ENCODE assay signal across 26 cellular contexts in the genomic region with DNA sequence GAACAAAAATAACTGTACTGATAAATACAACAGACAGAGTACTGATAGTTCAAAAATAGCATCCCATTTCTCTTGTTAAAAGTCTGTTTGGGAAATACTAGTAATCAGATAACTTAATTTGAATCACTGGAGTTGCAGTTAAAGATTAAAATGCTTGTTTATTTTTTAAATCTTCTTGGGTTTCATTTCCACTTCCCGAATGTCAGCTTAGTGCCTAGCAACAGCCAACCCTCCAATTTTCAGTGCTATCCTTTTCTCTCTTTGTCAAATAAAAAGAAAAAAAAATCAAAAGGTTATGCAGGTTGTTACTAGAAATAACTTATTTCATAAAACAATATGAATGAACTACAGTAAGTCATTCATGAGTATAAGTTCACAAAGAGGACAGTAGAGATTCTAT.
A peak's percentile ranks its signal among the peaks of the same experiment; 100 is the strongest.
DNase-seq lines count a peak whose midpoint lies in the region; ATAC-seq, FAIRE-seq and TF ChIP-seq lines count a peak whose summit lies in the region.
"Had no signal": no experiment of that assay in that cellular context is flagged by ENCODE, and none has a peak within 500 bp of the region (broad histone marks: within the 10 kb centered on the region; RNA-seq: fewer than 3 reads in every experiment).

No MANE protein-coding gene starts in this region.

- no peak overlapping the region for H3K27ac Mint-ChIP-seq in activated T-helper 1 cell treated with anti-CD3 and anti-CD28 coated beads, Interleukin-12 subunit alpha, Interleukin-12 subunit beta, Interleukin-2, Interleukin-4 antibody, amounts not matched to agents 30 ng/mL and 10 ng/mL and 1 ng/mL, durations not matched to agents 14 hours and 24 hours and 36 hours

- RAD21 ChIA-PET in GM12878 (lab: Charles Lee; ENCODE audit: unreplicated experiment) = no interaction called here

- FAIRE-seq in GM12878 (lab: Jason Lieb, UNC) = no peak
- FAIRE-seq: GM12891, H1 had no signal

- H3K9me3 ChIP-seq in SK-N-SH (no peaks in the 10 kb centered on the region), GM12878 (replicated peaks; ENCODE audit: control insufficient read depth, insufficient read depth, low read length) (no peaks in the 10 kb centered on the region), smooth muscle cell (replicated peaks; ENCODE audit: low read depth) (no peaks in the 10 kb centered on the region)

- intact Hi-C loops in GM12878 (cut with micrococcal nuclease; ENCODE audit: unreplicated experiment) = no loop called here
- intact Hi-C loops in activated T-helper 1 cell treated with anti-CD3 and anti-CD28 coated beads, Interleukin-12 subunit alpha, Interleukin-12 subunit beta, Interleukin-2, Interleukin-4 antibody, amounts not matched to agents 30 ng/mL and 10 ng/mL and 1 ng/mL, durations not matched to agents 14 hours and 24 hours and 36 hours (cut with micrococcal nuclease) = no loop called here

- no peaks in the 10 kb centered on the region for H4K20me1 ChIP-seq in SK-N-SH (ENCODE audit: insufficient read depth)
- no peaks in the 10 kb centered on the region for H4K20me1 ChIP-seq in GM12878 (ENCODE audit: control insufficient read depth, insufficient read depth)
- no peaks in the 10 kb centered on the region for H4K20me1 ChIP-seq in smooth muscle cell (ENCODE audit: low read depth)
- H4K20me1 ChIP-seq: BLaER1 treated with 17β-estradiol and CSF1 and Interleukin-3, amounts not matched to agents 10 nM and 100 nM had no signal

- H3K9me2 ChIP-seq in SK-N-SH = no peaks in the 10 kb centered on the region

- no TSS peak for BruUV-seq in GM12878 (replicated peaks; lab: Mats Ljungman, UMichigan)

- H3K79me2 ChIP-seq in SK-N-SH (ENCODE audit: insufficient read depth) (no peaks in the 10 kb centered on the region), GM12878 (ENCODE audit: control insufficient read depth, insufficient read depth, low read length) (no peaks in the 10 kb centered on the region), smooth muscle cell (ENCODE audit: low read depth) (no peaks in the 10 kb centered on the region)

- H3K9ac ChIP-seq in SK-N-SH (no peak overlapping the region), GM12878 (ENCODE audit: control insufficient read depth, insufficient read depth, low read length) (no peak overlapping the region), smooth muscle cell (ENCODE audit: low read depth) (no peak overlapping the region)
- H3K9ac ChIP-seq: BLaER1 treated with 17β-estradiol and CSF1 and Interleukin-3, amounts not matched to agents 10 nM and 100 nM had no signal

- CTCF ChIA-PET in SK-N-SH (lab: Yijun Ruan, JAX) (no interaction called here), GM12878 (lab: Yijun Ruan, JAX) (interaction anchor here (0.6 to 1.1 kb wide), 2 partner anchors 15 to 506 kb away, joined by 3 read pairs; no protein-coding TSS in a partner anchor)

- H3K4me3 ChIP-seq in SK-N-SH (ENCODE audit: low read depth in 2 of 2, low read length in 1 of 2) (no peak overlapping the region), GM12878 (no peak overlapping the region), smooth muscle cell (no peak overlapping the region)
- H3K4me3 ChIP-seq: BLaER1 treated with 17β-estradiol and CSF1 and Interleukin-3, amounts not matched to agents 10 nM and 100 nM had no signal

- DNase-seq in SK-N-SH (no peak), GM12878 (ENCODE audit: low read depth, low spot score) (no peak), smooth muscle cell (lab: John Stamatoyannopoulos, UW; ENCODE audit: unreplicated experiment) (no peak), SW480 (ENCODE audit: low spot score) (no peak), SIG-M5 (lab: John Stamatoyannopoulos, UW) (no peak)
- DNase-seq in activated T-helper 1 cell treated with anti-CD3 and anti-CD28 coated beads, Interleukin-12 subunit alpha, Interleukin-12 subunit beta, Interleukin-2, Interleukin-4 antibody, amounts not matched to agents 30 ng/mL and 10 ng/mL and 1 ng/mL, durations not matched to agents 14 hours and 24 hours and 36 hours (ENCODE audit: low spot score) = no peak
- DNase-seq: Caco-2; CD4-positive, alpha-beta memory T cell; DMS 273 treated with DMSO at 0.1 percent for 48 hours; DMS79 treated with DMSO at 0.1 percent for 48 hours; Karpas-422; MV-4-11; NCI-H1105 treated with DMSO at 0.1 percent for 48 hours; NCI-H2081; NCI-H2171; NCI-H345; NCI-H524; NCI-H774; Right ventricle myocardium superior had no signal

- H3K36me3 ChIP-seq in SK-N-SH (replicated peaks in 1 of 2; ENCODE audit: control insufficient read depth in 1 of 2, insufficient read depth in 2 of 2, low read length in 1 of 2) (no peaks in the 10 kb centered on the region), GM12878 (ENCODE audit: control insufficient read depth in 2 of 2, insufficient read depth in 2 of 2, low read length in 1 of 2) (no peaks in the 10 kb centered on the region), smooth muscle cell (ENCODE audit: low read depth) (no peaks in the 10 kb centered on the region)
- H3K36me3 ChIP-seq: BLaER1 treated with 17β-estradiol and CSF1 and Interleukin-3, amounts not matched to agents 10 nM and 100 nM had no signal

- SMC1A ChIA-PET in GM12878 (lab: Charles Lee; ENCODE audit: uncharacterized antibody, unreplicated experiment) = interaction anchor here (0.9 to 1.1 kb wide), 3 partner anchors 8 to 336 kb away, joined by 3 to 4 read pairs (median 3); no protein-coding TSS in a partner anchor

- TF ChIP-seq EP300 in SK-N-SH (IDR thresholded peaks at IDR 0.05; ENCODE audit: borderline replicate concordance in 1 of 2, low read depth in 1 of 2, low read length in 1 of 2) (no peak), GM12878 (IDR thresholded peaks at IDR 0.05; ENCODE audit: borderline replicate concordance in 1 of 2, control insufficient read depth in 1 of 2, low read depth in 2 of 2, low read length in 2 of 2) (no peak)

- no peak overlapping the region; the same call in 1 of the 2 replicates for H2AFZ ChIP-seq in SK-N-SH (ENCODE audit: low read depth)
- no peak overlapping the region for H2AFZ ChIP-seq in GM12878 (ENCODE audit: control insufficient read depth, low read depth, low read length)
- peak overlapping the region; percentile 16 for H2AFZ ChIP-seq in smooth muscle cell (ENCODE audit: low read depth)

- H3K4me1 ChIP-seq in SK-N-SH (ENCODE audit: control insufficient read depth in 1 of 2, insufficient read depth in 2 of 2, low read depth in 1 of 2, low read length in 1 of 2) (peaks cover 0 to 3% of the 10 kb centered on the region in 2 experiments; a peak in 1 of 4 replicates), GM12878 (ENCODE audit: control insufficient read depth, insufficient read depth, low read length) (no peaks in the 10 kb centered on the region; the same call in 1 of the 2 replicates), smooth muscle cell (ENCODE audit: low read depth) (no peaks in the 10 kb centered on the region)

- H3K4me2 ChIP-seq in SK-N-SH (no peak overlapping the region), GM12878 (ENCODE audit: control insufficient read depth, insufficient read depth) (no peak overlapping the region), smooth muscle cell (peak overlapping the region; percentile 11)
- H3K4me2 ChIP-seq: BLaER1 treated with 17β-estradiol and CSF1 and Interleukin-3, amounts not matched to agents 10 nM and 100 nM had no signal

- no peaks in the 10 kb centered on the region for H3K36me3 Mint-ChIP-seq in activated T-helper 1 cell treated with anti-CD3 and anti-CD28 coated beads, Interleukin-12 subunit alpha, Interleukin-12 subunit beta, Interleukin-2, Interleukin-4 antibody, amounts not matched to agents 30 ng/mL and 10 ng/mL and 1 ng/mL, durations not matched to agents 14 hours and 24 hours and 36 hours (ENCODE audit: low read depth)
- H3K36me3 Mint-ChIP-seq: CD4-positive, alpha-beta memory T cell had no signal

- POLR2A ChIA-PET in SK-N-SH (lab: Yijun Ruan, JAX) = no interaction called here
- POLR2A ChIA-PET in GM12878 (lab: Charles Lee) = no interaction called here

- no peak for TF ChIP-seq CTCF in SK-N-SH (IDR thresholded peaks at IDR 0.05)
- TF ChIP-seq CTCF in GM12878 (IDR thresholded peaks at IDR 0.05 in 2 of 3, conservative IDR thresholded peaks at IDR 0.05 in 1 of 3; ENCODE audit: control insufficient read depth in 2 of 3, extremely low read depth in 1 of 3, insufficient read depth in 1 of 3, low read depth in 3 of 3, low read length in 3 of 3) = no peak
- no peak for TF ChIP-seq CTCF in smooth muscle cell (IDR thresholded peaks at IDR 0.05; ENCODE audit: borderline replicate concordance, insufficient read depth, poor library complexity, severe bottlenecking)

- no peaks in the 10 kb centered on the region for H3F3A ChIP-seq in SK-N-SH (replicated peaks; ENCODE audit: insufficient read depth)
- no peaks in the 10 kb centered on the region for H3F3A ChIP-seq in smooth muscle cell (ENCODE audit: low read depth)

- H3K4me1 Mint-ChIP-seq in activated T-helper 1 cell treated with anti-CD3 and anti-CD28 coated beads, Interleukin-12 subunit alpha, Interleukin-12 subunit beta, Interleukin-2, Interleukin-4 antibody, amounts not matched to agents 30 ng/mL and 10 ng/mL and 1 ng/mL, durations not matched to agents 14 hours and 24 hours and 36 hours (ENCODE audit: low read depth) = peaks cover 16% of the 10 kb centered on the region

- in situ Hi-C loops in GM12878 (cut with MboI) = no loop called here

- no peaks in the 10 kb centered on the region for H3K27me3 Mint-ChIP-seq in activated T-helper 1 cell treated with anti-CD3 and anti-CD28 coated beads, Interleukin-12 subunit alpha, Interleukin-12 subunit beta, Interleukin-2, Interleukin-4 antibody, amounts not matched to agents 30 ng/mL and 10 ng/mL and 1 ng/mL, durations not matched to agents 14 hours and 24 hours and 36 hours (ENCODE audit: insufficient read depth)

- peaks cover 24% of the 10 kb centered on the region for H3K9me3 Mint-ChIP-seq in activated T-helper 1 cell treated with anti-CD3 and anti-CD28 coated beads, Interleukin-12 subunit alpha, Interleukin-12 subunit beta, Interleukin-2, Interleukin-4 antibody, amounts not matched to agents 30 ng/mL and 10 ng/mL and 1 ng/mL, durations not matched to agents 14 hours and 24 hours and 36 hours

- H3K27ac ChIP-seq in SK-N-SH (ENCODE audit: low read depth in 2 of 2, low read length in 1 of 2) = no peak overlapping the region
- no peak overlapping the region for H3K27ac ChIP-seq in GM12878 (ENCODE audit: control insufficient read depth, insufficient read depth)
- no peak overlapping the region for H3K27ac ChIP-seq in smooth muscle cell (ENCODE audit: low read depth)
- H3K27ac ChIP-seq: 22Rv1; BLaER1 treated with 17β-estradiol and CSF1 and Interleukin-3, amounts not matched to agents 10 nM and 100 nM had no signal

- ATAC-seq in SK-N-SH treated with all-trans-retinoic acid at 6 μM for 48 hours (no peak), HG03342 (IDR thresholded peaks at IDR 0.05; ENCODE audit: unreplicated experiment) (peak; percentile 47), GM12878 (peak; percentile 28; the same call in 1 of the 3 replicates)
- ATAC-seq: HCT116 had no signal

- no peak overlapping the region for H3K4me3 Mint-ChIP-seq in activated T-helper 1 cell treated with anti-CD3 and anti-CD28 coated beads, Interleukin-12 subunit alpha, Interleukin-12 subunit beta, Interleukin-2, Interleukin-4 antibody, amounts not matched to agents 30 ng/mL and 10 ng/mL and 1 ng/mL, durations not matched to agents 14 hours and 24 hours and 36 hours
- H3K4me3 Mint-ChIP-seq: CD4-positive, alpha-beta memory T cell had no signal

- TF ChIP-seq POLR2A in GM12878 (IDR thresholded peaks at IDR 0.05; ENCODE audit: low read depth, low read length) = no peak

- no peaks in the 10 kb centered on the region for H3K27me3 ChIP-seq in SK-N-SH (ENCODE audit: insufficient read depth)
- no peaks in the 10 kb centered on the region for H3K27me3 ChIP-seq in GM12878 (replicated peaks in 1 of 2; ENCODE audit: control insufficient read depth in 2 of 2, insufficient read depth in 2 of 2, low read length in 1 of 2)
- H3K27me3 ChIP-seq in smooth muscle cell (ENCODE audit: low read depth) = no peaks in the 10 kb centered on the region
- H3K27me3 ChIP-seq: BLaER1 treated with 17β-estradiol and CSF1 and Interleukin-3, amounts not matched to agents 10 nM and 100 nM had no signal

- TF ChIP-seq RAD21 in SK-N-SH (IDR thresholded peaks at IDR 0.05; ENCODE audit: low read length) = no peak
- TF ChIP-seq RAD21 in GM12878 (IDR thresholded peaks at IDR 0.05; ENCODE audit: insufficient read depth, low read depth, low read length) = no peak

- 71% methylated on average over 1 of the region's 1 CpG for WGBS in SK-N-SH (ENCODE audit: low lambda C conversion rate)
- WGBS in GM12878 (ENCODE audit: insufficient coverage, insufficient replicate concordance, low lambda C conversion rate, missing lambda C conversion rate) = 29% methylated on average over 1 of the region's 1 CpG
- 34% methylated on average over 1 of the region's 1 CpG for WGBS in smooth muscle cell (ENCODE audit: low lambda C conversion rate)
